ENCODE assay signal across 1 cellular context in the genomic region with DNA sequence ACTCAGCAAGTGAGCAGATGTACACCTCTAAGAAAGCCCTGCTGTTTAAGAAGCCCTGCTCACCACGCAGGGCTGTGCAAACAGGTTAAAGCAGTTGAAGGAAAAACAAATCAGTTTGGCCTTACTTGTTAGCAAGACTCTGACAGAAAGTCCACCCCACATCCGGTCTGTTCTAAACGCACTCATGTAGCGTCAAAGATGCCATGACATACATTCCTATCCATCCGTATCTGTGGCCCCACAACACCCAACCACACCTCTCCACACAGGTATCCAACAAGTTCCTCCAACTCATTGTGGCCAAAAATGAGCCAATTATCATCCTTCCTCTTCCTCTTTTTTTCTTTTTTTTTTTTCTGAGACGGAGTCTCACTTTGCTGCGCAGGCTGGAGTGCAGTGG.
TF ChIP-seq lines count a peak whose summit lies in the region.

No MANE protein-coding gene starts in this region.

TF ChIP-seq in HepG2, 621 proteins besides CTCF, POLR2A, EP300 and RAD21:
- no peak for TF ChIP-seq ZMYM3 (CRISPR knock-in tag; IDR thresholded peaks at IDR 0.05)
- TF ChIP-seq, protein P1, sequence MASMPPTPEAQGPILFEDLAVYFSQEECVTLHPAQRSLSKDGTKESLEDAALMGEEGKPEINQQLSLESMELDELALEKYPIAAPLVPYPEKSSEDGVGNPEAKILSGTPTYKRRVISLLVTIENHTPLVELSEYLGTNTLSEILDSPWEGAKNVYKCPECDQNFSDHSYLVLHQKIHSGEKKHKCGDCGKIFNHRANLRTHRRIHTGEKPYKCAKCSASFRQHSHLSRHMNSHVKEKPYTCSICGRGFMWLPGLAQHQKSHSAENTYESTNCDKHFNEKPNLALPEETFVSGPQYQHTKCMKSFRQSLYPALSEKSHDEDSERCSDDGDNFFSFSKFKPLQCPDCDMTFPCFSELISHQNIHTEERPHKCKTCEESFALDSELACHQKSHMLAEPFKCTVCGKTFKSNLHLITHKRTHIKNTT (CRISPR knock-in tag; IDR thresholded peaks at IDR 0.05), result no peak
- TF ChIP-seq STAT5B (CRISPR knock-in tag; IDR thresholded peaks at IDR 0.05), result no peak
- no peak for TF ChIP-seq ZNF83 (CRISPR knock-in tag; IDR thresholded peaks at IDR 0.05; ENCODE audit: borderline replicate concordance)
- TF ChIP-seq SMYD3 (CRISPR knock-in tag; IDR thresholded peaks at IDR 0.05), result no peak
- no peak for TF ChIP-seq HMGA1 (CRISPR knock-in tag; conservative IDR thresholded peaks at IDR 0.05)
- TF ChIP-seq ELF4 (CRISPR knock-in tag; IDR thresholded peaks at IDR 0.05; ENCODE audit: borderline replicate concordance), result no peak
- no peak for TF ChIP-seq ZNF431 (CRISPR knock-in tag; IDR thresholded peaks at IDR 0.05; ENCODE audit: borderline replicate concordance, low read depth)
- TF ChIP-seq ZFP90 (CRISPR knock-in tag; IDR thresholded peaks at IDR 0.05; ENCODE audit: borderline replicate concordance), result no peak
- TF ChIP-seq PLRG1 (conservative IDR thresholded peaks at IDR 0.05), result no peak
- TF ChIP-seq YEATS4 (CRISPR knock-in tag; IDR thresholded peaks at IDR 0.05; ENCODE audit: borderline replicate concordance), result no peak
- no peak for TF ChIP-seq ZNF644 (CRISPR knock-in tag; IDR thresholded peaks at IDR 0.05; ENCODE audit: low read depth)
- no peak for TF ChIP-seq ZNF792 (CRISPR knock-in tag; IDR thresholded peaks at IDR 0.05)
